ENCODE assay signal across 8 cellular contexts in the genomic region with DNA sequence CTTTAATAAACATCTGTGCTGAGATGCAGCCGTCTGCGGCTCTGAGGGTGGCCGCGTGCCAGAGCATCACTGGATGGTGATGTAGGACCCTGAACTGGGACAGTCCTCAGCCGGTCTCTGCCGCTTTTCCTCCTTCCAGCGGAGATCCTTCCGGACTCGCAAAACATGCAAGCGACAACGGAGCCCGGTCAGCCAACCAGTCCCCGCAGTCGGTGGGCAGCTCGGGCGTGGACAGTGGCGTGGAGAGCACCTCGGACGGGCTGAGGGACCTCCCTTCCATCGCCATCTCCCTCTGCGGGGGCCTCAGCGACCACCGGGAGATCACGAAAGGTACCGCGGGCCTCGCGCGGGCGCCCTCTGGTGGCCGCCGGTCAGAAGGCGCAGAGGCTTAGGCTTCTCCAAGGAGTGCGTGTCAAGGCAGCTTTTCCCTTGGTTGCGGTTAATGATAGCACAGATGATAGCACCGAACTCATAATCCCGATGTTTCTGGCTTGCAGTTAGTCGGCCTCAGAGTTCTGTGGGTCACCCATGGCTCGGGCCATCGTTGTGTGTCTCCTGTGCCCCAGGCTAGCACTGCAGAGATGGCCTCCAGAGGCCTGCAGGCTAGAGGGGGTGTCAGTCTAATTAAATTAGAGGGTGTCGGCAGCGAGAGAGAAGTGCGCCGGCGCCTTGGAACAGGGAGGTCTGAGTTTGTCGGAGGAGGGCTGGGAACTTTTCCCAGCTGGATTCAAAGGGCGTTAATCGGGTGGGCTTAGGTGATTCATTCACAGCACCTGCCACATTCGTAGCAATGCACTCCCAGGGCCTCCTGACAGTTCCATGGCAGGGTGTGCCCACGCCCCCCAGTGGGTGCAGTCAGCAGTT. TPM values are rescaled to one million over a fixed set of nuclear protein-coding genes. Genes with fewer than 3 reads are reported as not detected.
DNase-seq lines count a peak whose midpoint lies in the region; ATAC-seq and TF ChIP-seq lines count a peak whose summit lies in the region.

No MANE protein-coding gene starts in this region.

- peaks cover 98% of the 10 kb centered on the region for H3K36me3 ChIP-seq in OCI-LY1 (ENCODE audit: insufficient read depth, low read length)
- H3K36me3 ChIP-seq in neural cell (ENCODE audit: insufficient read depth, low read length), result no peaks in the 10 kb centered on the region
- peaks cover 58 to 98% (median 90%) of the 10 kb centered on the region in 3 donors for H3K36me3 ChIP-seq in tibial artery

- H4K20me1 ChIP-seq in OCI-LY1 (ENCODE audit: insufficient read depth, low read length) (no peaks in the 10 kb centered on the region), neural cell (ENCODE audit: insufficient read depth) (no peaks in the 10 kb centered on the region)

- no peaks in the 10 kb centered on the region for H3K9me2 ChIP-seq in OCI-LY1 (ENCODE audit: low read depth, low read length)
- no peaks in the 10 kb centered on the region for H3K9me2 ChIP-seq in neural cell (ENCODE audit: insufficient read depth, low read length)

- no peak overlapping the region for H3K4me2 ChIP-seq in OCI-LY1 (ENCODE audit: low read length)
- no peak overlapping the region for H3K4me2 ChIP-seq in neural cell (ENCODE audit: low read length)

- H3K9me3 ChIP-seq in OCI-LY1 (ENCODE audit: low read length) (no peaks in the 10 kb centered on the region), neural cell (ENCODE audit: low read length) (no peaks in the 10 kb centered on the region), tibial artery (no peaks in the 10 kb centered on the region)

- intact Hi-C loops in tibial artery (cut with DNase I; ENCODE audit: low total_unique reads), result no loop called here

- H3K27me3 ChIP-seq in OCI-LY1 (ENCODE audit: insufficient read depth, low read length) (no peaks in the 10 kb centered on the region), neural cell (ENCODE audit: insufficient read depth, low read depth, low read length) (no peaks in the 10 kb centered on the region), tibial artery (no peaks in the 10 kb centered on the region)

- no peak overlapping the region for H2AFZ ChIP-seq in OCI-LY1 (ENCODE audit: low read length)
- H2AFZ ChIP-seq in neural cell (ENCODE audit: low read depth, low read length), result no peak overlapping the region

- no peak for TF ChIP-seq EP300 in neural cell (conservative IDR thresholded peaks at IDR 0.05; ENCODE audit: poor library complexity, severe bottlenecking)

- H3F3A ChIP-seq in OCI-LY1 (ENCODE audit: insufficient read depth, low read length), result no peaks in the 10 kb centered on the region
- no peaks in the 10 kb centered on the region for H3F3A ChIP-seq in neural cell (ENCODE audit: insufficient read depth, low read length, poor library complexity, severe bottlenecking)

- H3K4me1 ChIP-seq in OCI-LY1 (ENCODE audit: insufficient read depth, low read length, severe bottlenecking), result no peaks in the 10 kb centered on the region
- no peaks in the 10 kb centered on the region for H3K4me1 ChIP-seq in tibial artery

- H3K27ac ChIP-seq in OCI-LY1 (ENCODE audit: low read depth, low read length, poor library complexity, severe bottlenecking) (no peak overlapping the region), neural cell (ENCODE audit: low read length) (no peak overlapping the region), tibial artery (no peak overlapping the region)

- TF ChIP-seq RAD21 in neural cell (conservative IDR thresholded peaks at IDR 0.05), result peak; percentile 64

- no peaks in the 10 kb centered on the region for H3K79me2 ChIP-seq in OCI-LY1 (ENCODE audit: insufficient read depth, low read length)
- no peaks in the 10 kb centered on the region for H3K79me2 ChIP-seq in neural cell (replicated peaks; ENCODE audit: insufficient read depth, low read length)

- peak; percentile 23 for DNase-seq in activated T-helper 9 cell treated with anti-CD3 and anti-CD28 coated beads, Interleukin-2, amount 50 U/mL, for 16 hours (ENCODE audit: low read depth)
- DNase-seq in fibroblast of villous mesenchyme (ENCODE audit: low read depth), result peak; percentile 53
- DNase-seq in tibial artery, result no peak

- H3K9ac ChIP-seq in OCI-LY1 (ENCODE audit: low read length) (no peak overlapping the region), neural cell (ENCODE audit: low read length) (no peak overlapping the region)

- H3K4me3 ChIP-seq in OCI-LY1 (ENCODE audit: low read depth, low read length, poor library complexity, severe bottlenecking) (no peak overlapping the region), fibroblast of villous mesenchyme (ENCODE audit: low read depth, low read length) (no peak overlapping the region), neural cell (ENCODE audit: low read length) (no peak overlapping the region), tibial artery (peak overlapping the region; percentile 32 to 41)

- TF ChIP-seq CTCF in GM12872 (IDR thresholded peaks at IDR 0.05; ENCODE audit: insufficient read depth, low read depth, low read length) (peak; percentile 90), OCI-LY1 (IDR thresholded peaks at IDR 0.05; ENCODE audit: low read length) (peak; percentile 80), fibroblast of villous mesenchyme (IDR thresholded peaks at IDR 0.05; ENCODE audit: insufficient read depth, low read depth, low read length) (peak; percentile 66), neural cell (IDR thresholded peaks at IDR 0.05; ENCODE audit: poor library complexity, severe bottlenecking) (peak; percentile 82), tibial artery (IDR thresholded peaks at IDR 0.05) (peak; percentile 77 to 96)

- ATAC-seq in HG03342 (IDR thresholded peaks at IDR 0.05; ENCODE audit: unreplicated experiment) (no peak), HG03280 (IDR thresholded peaks at IDR 0.05; ENCODE audit: unreplicated experiment) (no peak)

TF ChIP-seq in neural cell, 6 proteins besides CTCF, POLR2A, EP300 and RAD21:
- TF ChIP-seq SMC3 (conservative IDR thresholded peaks at IDR 0.05; ENCODE audit: poor library complexity) (peak; percentile 80), REST (IDR thresholded peaks at IDR 0.05; ENCODE audit: borderline replicate concordance) (no peak)
TF ChIP-seq in neural cell: peak in this region for 1.

RNA-seq across cellular contexts. Expression of gene LPIN1, which starts 38.5 kb away (rescaled TPM):
- 62.2 and 69.6 TPM in 2 replicates for total RNA-seq in fibroblast of villous mesenchyme
- polyA plus RNA-seq in neural cell, result 44.3 and 47.5 TPM in 2 replicates
- polyA minus RNA-seq in neural cell, result 61.8 and 64.4 TPM in 2 replicates

Comparison
In these comparisons a context has a peak if more than half of its experiments do, and no peak if none do; other contexts are left out.
1. H3K4me3 ChIP-seq: peak in tibial artery (2 of 2); none in OCI-LY1 (single experiment), fibroblast of villous mesenchyme (single experiment) and neural cell (single experiment).
2. DNase-seq: peak in activated T-helper 9 cell treated with anti-CD3 and anti-CD28 coated beads, Interleukin-2, amount 50 U/mL, for 16 hours (single experiment) and fibroblast of villous mesenchyme (single experiment); none in tibial artery (0 of 2).
3. Peak in every context shown above with its lines, with median percentiles within 50 percentile points of each other: CTCF ChIP-seq.